17 cellular contexts compared by ENCODE assay signal in the genomic region with DNA sequence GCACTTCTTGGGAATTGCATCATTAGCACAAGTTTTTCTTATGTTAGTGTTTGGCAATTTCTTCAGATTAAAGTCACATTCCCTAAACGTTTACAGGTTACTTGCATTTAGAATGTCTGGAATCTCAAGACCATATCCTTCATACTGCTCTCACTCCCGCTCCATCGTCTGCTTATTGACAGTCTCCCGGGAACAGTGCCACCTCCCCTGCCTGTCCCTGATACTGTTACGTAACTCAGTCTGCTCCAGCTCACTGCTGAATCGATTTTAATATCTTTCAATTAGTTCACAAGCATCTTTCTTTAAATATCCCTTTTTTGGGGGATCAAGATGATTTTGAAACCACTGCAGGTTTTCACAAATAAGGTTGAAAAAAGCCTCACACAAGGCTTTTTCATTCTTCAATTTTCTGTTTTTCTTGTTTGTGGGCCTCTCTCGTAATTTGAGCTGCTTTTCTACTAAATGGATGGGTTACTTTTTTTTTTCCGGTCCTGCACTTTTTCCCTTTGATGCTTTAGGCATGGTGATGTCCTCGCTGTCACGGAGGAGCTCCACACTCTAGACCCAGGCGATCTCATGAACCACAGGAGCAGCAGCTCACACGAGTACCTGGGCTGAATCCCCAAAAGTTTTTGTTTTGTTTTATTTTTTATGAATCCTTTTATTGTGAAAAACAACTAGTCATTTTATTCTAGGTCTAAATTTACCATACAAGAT. TPM values are rescaled to one million over a fixed set of nuclear protein-coding genes. Genes with fewer than 3 reads are reported as not detected.
DNase-seq lines count a peak whose midpoint lies in the region; ATAC-seq, FAIRE-seq and TF ChIP-seq lines count a peak whose summit lies in the region.
"Had no signal": no experiment of that assay in that cellular context is flagged by ENCODE, and none has a peak within 500 bp of the region (broad histone marks: within the 10 kb centered on the region; RNA-seq: fewer than 3 reads in every experiment).

No MANE protein-coding gene starts in this region.

- peaks cover 9% of the 10 kb centered on the region; the same call in 1 of the 2 replicates for H3K9me3 ChIP-seq in PC-9 (ENCODE audit: insufficient read depth, low read depth)
- H3K9me3 ChIP-seq: upper lobe of right lung had no signal

- H3K4me3 ChIP-seq in PC-9 = no peak overlapping the region
- H3K4me3 ChIP-seq: upper lobe of right lung had no signal

- no peak overlapping the region for H3K27ac ChIP-seq in PC-9
- H3K27ac ChIP-seq: upper lobe of right lung had no signal

- no peaks in the 10 kb centered on the region for H3K36me3 ChIP-seq in PC-9 (ENCODE audit: low read depth)
- H3K36me3 ChIP-seq: upper lobe of right lung had no signal

- intact Hi-C loops in PC-9 (cut with micrococcal nuclease; ENCODE audit: unreplicated experiment) = no loop called here

- POLR2A ChIA-PET in PC-9 (lab: Charles Lee; ENCODE audit: unreplicated experiment) = interaction anchor here (0.7 kb wide), 1 partner anchor 1018 kb away, joined by 3 read pairs; no protein-coding TSS in a partner anchor

- peak; percentile 94 for ATAC-seq in left lobe of liver
- ATAC-seq: activated T-helper 17 cell treated with anti-CD3 and anti-CD28 coated beads, Interleukin-2, amount 50 U/mL, for 72 hours; stimulated activated naive CD8-positive, alpha-beta T cell treated with anti-CD3 and anti-CD28 coated beads, Interleukin-15, Interleukin-2, amounts not matched to agents 100 U/mL and 50 U/mL, for 24 hours; upper lobe of right lung had no signal

- 0 out of 2 replicates have a peak overlapping the region, but pooled peaks have one; percentile 22 for H2AFZ ChIP-seq in PC-9

- CTCF ChIA-PET in PC-9 (lab: Charles Lee) = no interaction called here

- no peak for FAIRE-seq in urothelium cell line (lab: Jason Lieb, UNC)
- FAIRE-seq: GM12891 had no signal

- no TSS peak for BruUV-seq in PC-9 (replicated peaks; lab: Mats Ljungman, UMichigan)

- H4K20me1 ChIP-seq in PC-9 (ENCODE audit: insufficient read depth) = no peaks in the 10 kb centered on the region

- H3K4me1 ChIP-seq in PC-9 (replicated peaks; ENCODE audit: insufficient read depth) = no peaks in the 10 kb centered on the region
- H3K4me1 ChIP-seq: upper lobe of right lung had no signal

- H3K4me2 ChIP-seq in PC-9 = no peak overlapping the region

- TF ChIP-seq CTCF in PC-9 (conservative IDR thresholded peaks at IDR 0.05) = no peak

- no peaks in the 10 kb centered on the region for H3F3A ChIP-seq in PC-9 (ENCODE audit: insufficient read depth, low read depth)

- H3K27me3 ChIP-seq in PC-9 (ENCODE audit: insufficient read depth, low read depth) = no peaks in the 10 kb centered on the region
- H3K27me3 ChIP-seq: upper lobe of right lung had no signal

- peaks cover 7% of the 10 kb centered on the region; the same call in 1 of the 2 replicates for H3K9me2 ChIP-seq in PC-9 (ENCODE audit: insufficient read depth)

- no peaks in the 10 kb centered on the region for H3K79me2 ChIP-seq in PC-9 (ENCODE audit: low read depth)

- DNase-seq in NCI-H82 (lab: John Stamatoyannopoulos, UW) (peak; percentile 1), NCI-H82 treated with DMSO at 0.1 percent for 48 hours (lab: John Stamatoyannopoulos, UW; ENCODE audit: unreplicated experiment) (no peak), PC-9 (no peak), left lobe of liver (ENCODE audit: low spot score) (peak; percentile 75), urothelium cell line (ENCODE audit: low spot score) (peak; percentile 21), AML-193 (lab: John Stamatoyannopoulos, UW) (no peak), AG08396 (ENCODE audit: low spot score) (no peak), SKM-1 treated with dmso at 0.1 percent for 144 hours (lab: John Stamatoyannopoulos, UW; ENCODE audit: unreplicated experiment) (no peak)
- DNase-seq: central memory CD4-positive, alpha-beta T cell; effector CD8-positive, alpha-beta T cell; NCI-H187; NCI-H524; posterior cingulate gyrus; stimulated activated naive CD8-positive, alpha-beta T cell treated with anti-CD3 and anti-CD28 coated beads, Interleukin-15, Interleukin-2, amounts not matched to agents 100 U/mL and 50 U/mL, for 24 hours; upper lobe of right lung had no signal

RNA-seq across cellular contexts. Expression of a gene that starts 48.0 kb away (rescaled TPM):
- not detected in 2 replicates for total RNA-seq in PC-9 (2021)
- not detected for total RNA-seq in left lobe of liver
- total RNA-seq: activated T-helper 17 cell treated with anti-CD3 and anti-CD28 coated beads, Interleukin-2, amount 50 U/mL, for 72 hours; upper lobe of right lung had no signal

Comparison
In these comparisons a context has a peak if more than half of its experiments do, and no peak if none do; other contexts are left out.
1. DNase-seq: peak in NCI-H82 (single experiment), left lobe of liver (single experiment) and urothelium cell line (single experiment); none in NCI-H82 treated with DMSO at 0.1 percent for 48 hours (single experiment), PC-9 (0 of 2), AML-193 (0 of 2), AG08396 (single experiment) and SKM-1 treated with dmso at 0.1 percent for 144 hours (single experiment).